ENCODE assay signal across 24 cellular contexts in the genomic region with DNA sequence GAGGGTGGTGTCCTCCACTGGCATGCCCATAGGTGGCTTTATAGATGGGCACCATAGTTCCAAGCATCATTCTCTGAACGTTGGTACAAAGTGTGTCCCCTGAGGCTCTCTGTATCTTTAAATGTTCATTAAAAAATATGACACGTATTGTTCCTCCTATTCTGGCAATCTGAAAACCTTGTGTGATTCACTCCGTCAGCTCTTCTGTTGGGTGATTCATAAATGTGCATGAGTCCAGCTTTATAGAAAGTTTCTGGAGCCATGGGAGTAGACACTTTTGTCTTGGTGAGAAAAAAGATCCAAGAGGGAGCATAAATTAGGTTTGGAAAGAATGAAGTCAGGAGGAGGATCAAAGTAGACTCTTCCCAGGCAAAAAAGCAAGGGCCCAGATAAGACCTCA.
"Had no signal": no experiment of that assay in that cellular context is flagged by ENCODE, and none has a peak within 500 bp of the region (broad histone marks: within the 10 kb centered on the region; RNA-seq: fewer than 3 reads in every experiment).

No MANE protein-coding gene starts in this region.

- H3K27me3 ChIP-seq: colonic mucosa, esophagus muscularis mucosa, gastrocnemius medialis, heart right ventricle, left lung had no signal

- H3K9me3 ChIP-seq: colonic mucosa, esophagus muscularis mucosa, gastrocnemius medialis, heart right ventricle, left lung, lower lobe of right lung had no signal

- FAIRE-seq: endometrium, islet of Langerhans, kidney had no signal

- H3K27ac ChIP-seq: colonic mucosa, epithelial cell of prostate, esophagus muscularis mucosa, gastrocnemius medialis, heart right ventricle, left lung, lower lobe of right lung had no signal

- DNase-seq: colonic mucosa; cortex of kidney; effector CD8-positive, alpha-beta T cell; effector memory CD8-positive, alpha-beta T cell; endodermal cell; erythroblast; foreskin melanocyte; gastrocnemius medialis; glutamatergic neuron; head of caudate nucleus; heart right ventricle; hippocampal formation; kidney; kidney glomerular epithelial cell; left cardiac atrium; left lung; left ventricle myocardium superior; lower lobe of right lung; mesenchymal stem cell; naive thymus-derived CD4-positive, alpha-beta T cell had no signal

- H3K4me1 ChIP-seq: colonic mucosa, esophagus muscularis mucosa, gastrocnemius medialis, heart right ventricle, left lung, lower lobe of right lung had no signal

- ATAC-seq: effector memory CD8-positive, alpha-beta T cell; gastrocnemius medialis; heart right ventricle; left cardiac atrium; left lung; left ventricle myocardium superior; lower lobe of right lung; naive thymus-derived CD4-positive, alpha-beta T cell had no signal

- H3K4me3 ChIP-seq: colonic mucosa, esophagus muscularis mucosa, gastrocnemius medialis, heart right ventricle, left lung, lower lobe of right lung had no signal

- H3K36me3 ChIP-seq: colonic mucosa, esophagus muscularis mucosa, gastrocnemius medialis, heart right ventricle, left lung, lower lobe of right lung had no signal
